In the genomic region with DNA sequence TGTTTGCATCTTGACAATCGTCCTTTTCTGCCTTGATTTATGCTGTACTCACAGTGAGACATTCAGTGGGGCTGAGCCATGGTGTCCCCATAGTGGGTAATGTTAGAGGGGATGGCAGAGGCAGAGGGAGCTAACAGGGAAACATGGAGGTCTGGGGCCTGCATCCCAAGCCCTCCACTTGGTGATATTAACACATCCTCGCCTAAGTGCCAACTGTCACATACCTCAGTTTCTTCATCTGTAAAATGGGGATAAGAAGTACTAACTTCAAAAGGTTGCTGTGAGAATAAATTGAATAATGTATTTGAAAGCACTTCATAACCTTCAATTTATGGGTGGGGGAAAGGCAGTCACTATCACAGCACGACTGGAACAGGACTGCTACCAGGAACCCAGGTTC, we compare ENCODE assay signal across 1 cellular context.
TF ChIP-seq lines count a peak whose summit lies in the region.

No MANE protein-coding gene starts in this region.

TF ChIP-seq in GM12878, 131 proteins besides CTCF, POLR2A, EP300 and RAD21:
- no peak for TF ChIP-seq HDAC6 (IDR thresholded peaks at IDR 0.05; ENCODE audit: unreplicated experiment)
- TF ChIP-seq CBX3 (IDR thresholded peaks at IDR 0.05; ENCODE audit: borderline replicate concordance, low read depth): no peak
- no peak for TF ChIP-seq GATAD2B (conservative IDR thresholded peaks at IDR 0.05; ENCODE audit: low read depth)
- TF ChIP-seq, protein P1, sequence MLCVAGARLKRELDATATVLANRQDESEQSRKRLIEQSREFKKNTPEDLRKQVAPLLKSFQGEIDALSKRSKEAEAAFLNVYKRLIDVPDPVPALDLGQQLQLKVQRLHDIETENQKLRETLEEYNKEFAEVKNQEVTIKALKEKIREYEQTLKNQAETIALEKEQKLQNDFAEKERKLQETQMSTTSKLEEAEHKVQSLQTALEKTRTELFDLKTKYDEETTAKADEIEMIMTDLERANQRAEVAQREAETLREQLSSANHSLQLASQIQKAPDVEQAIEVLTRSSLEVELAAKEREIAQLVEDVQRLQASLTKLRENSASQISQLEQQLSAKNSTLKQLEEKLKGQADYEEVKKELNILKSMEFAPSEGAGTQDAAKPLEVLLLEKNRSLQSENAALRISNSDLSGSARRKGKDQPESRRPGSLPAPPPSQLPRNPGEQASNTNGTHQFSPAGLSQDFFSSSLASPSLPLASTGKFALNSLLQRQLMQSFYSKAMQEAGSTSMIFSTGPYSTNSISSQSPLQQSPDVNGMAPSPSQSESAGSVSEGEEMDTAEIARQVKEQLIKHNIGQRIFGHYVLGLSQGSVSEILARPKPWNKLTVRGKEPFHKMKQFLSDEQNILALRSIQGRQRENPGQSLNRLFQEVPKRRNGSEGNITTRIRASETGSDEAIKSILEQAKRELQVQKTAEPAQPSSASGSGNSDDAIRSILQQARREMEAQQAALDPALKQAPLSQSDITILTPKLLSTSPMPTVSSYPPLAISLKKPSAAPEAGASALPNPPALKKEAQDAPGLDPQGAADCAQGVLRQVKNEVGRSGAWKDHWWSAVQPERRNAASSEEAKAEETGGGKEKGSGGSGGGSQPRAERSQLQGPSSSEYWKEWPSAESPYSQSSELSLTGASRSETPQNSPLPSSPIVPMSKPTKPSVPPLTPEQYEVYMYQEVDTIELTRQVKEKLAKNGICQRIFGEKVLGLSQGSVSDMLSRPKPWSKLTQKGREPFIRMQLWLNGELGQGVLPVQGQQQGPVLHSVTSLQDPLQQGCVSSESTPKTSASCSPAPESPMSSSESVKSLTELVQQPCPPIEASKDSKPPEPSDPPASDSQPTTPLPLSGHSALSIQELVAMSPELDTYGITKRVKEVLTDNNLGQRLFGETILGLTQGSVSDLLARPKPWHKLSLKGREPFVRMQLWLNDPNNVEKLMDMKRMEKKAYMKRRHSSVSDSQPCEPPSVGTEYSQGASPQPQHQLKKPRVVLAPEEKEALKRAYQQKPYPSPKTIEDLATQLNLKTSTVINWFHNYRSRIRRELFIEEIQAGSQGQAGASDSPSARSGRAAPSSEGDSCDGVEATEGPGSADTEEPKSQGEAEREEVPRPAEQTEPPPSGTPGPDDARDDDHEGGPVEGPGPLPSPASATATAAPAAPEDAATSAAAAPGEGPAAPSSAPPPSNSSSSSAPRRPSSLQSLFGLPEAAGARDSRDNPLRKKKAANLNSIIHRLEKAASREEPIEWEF (IDR thresholded peaks at IDR 0.05; ENCODE audit: insufficient replicate concordance, low read depth, low read length): no peak
- TF ChIP-seq STAT3 (IDR thresholded peaks at IDR 0.05; ENCODE audit: low read depth, low read length): no peak
- no peak for TF ChIP-seq HCFC1 (IDR thresholded peaks at IDR 0.05; ENCODE audit: low read length)
- TF ChIP-seq NFXL1 (IDR thresholded peaks at IDR 0.05; ENCODE audit: borderline replicate concordance): no peak
- no peak for TF ChIP-seq KLF5 (IDR thresholded peaks at IDR 0.05; ENCODE audit: partially characterized antibody)
- no peak for TF ChIP-seq BMI1 (IDR thresholded peaks at IDR 0.05; ENCODE audit: borderline replicate concordance)
- TF ChIP-seq SUZ12 (IDR thresholded peaks at IDR 0.05; ENCODE audit: unreplicated experiment): no peak
